In the genomic region with DNA sequence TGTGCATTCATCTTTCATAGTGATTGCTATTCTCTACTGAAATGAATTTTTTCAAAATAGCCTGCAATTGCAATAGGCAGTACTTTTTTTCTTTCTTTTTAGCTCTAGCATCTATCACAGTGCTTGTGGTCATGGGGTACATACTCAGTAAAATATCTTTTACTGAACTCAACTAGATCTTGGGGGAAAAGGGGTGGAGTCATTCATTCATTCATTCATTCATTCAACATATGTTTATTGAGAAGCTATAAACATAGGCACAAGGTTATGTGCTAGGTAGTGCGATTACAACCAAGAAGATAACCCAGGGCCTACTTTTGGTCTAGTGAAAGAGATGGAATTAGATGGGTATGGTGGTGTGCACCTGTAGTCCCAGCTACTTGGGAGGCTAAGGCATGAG, we compare ENCODE assay signal across 23 cellular contexts.
"Had no signal": no experiment of that assay in that cellular context is flagged by ENCODE, and none has a peak within 500 bp of the region (broad histone marks: within the 10 kb centered on the region; RNA-seq: fewer than 3 reads in every experiment).

No MANE protein-coding gene starts in this region.

- H3K27ac Mint-ChIP-seq: endodermal cell, memory B cell had no signal

- DNase-seq: activated CD4-positive, alpha-beta T cell treated with anti-CD3 and anti-CD28 coated beads, Interleukin-2, amount 50 U/mL, for 1 hour; activated CD4-positive, CD25-positive, alpha-beta regulatory T cell treated with anti-CD3 and anti-CD28 coated beads, Interleukin-2, amount 50 U/mL, for 72 hours; activated gamma-delta T cell treated with Interleukin-2 at 50 U/mL for 16 hours; adrenal gland; endodermal cell; heart right ventricle; islet precursor cell; left cardiac atrium; posterior cingulate gyrus; sigmoid colon; stimulated activated CD4-positive, alpha-beta T cell treated with anti-CD3 and anti-CD28 coated beads, Interleukin-15, amount 100 ng/mL, for 24 hours; transverse colon; uterus; WERI-Rb-1 had no signal

- H3K4me3 Mint-ChIP-seq: activated naive CD4-positive, alpha-beta T cell treated with anti-CD3 and anti-CD28 coated beads, Interleukin-2, amount 50 U/mL, for 24 hours; endodermal cell; memory B cell had no signal

- H3K36me3 ChIP-seq: adrenal gland, ascending aorta, sigmoid colon, transverse colon, uterus had no signal

- H3K4me1 ChIP-seq: uterus had no signal

- H3K27me3 ChIP-seq: adrenal gland, ascending aorta, heart right ventricle, sigmoid colon, transverse colon, uterus had no signal

- H3K27ac ChIP-seq: adrenal gland, ascending aorta, coronary artery, epithelial cell of prostate, heart right ventricle, sigmoid colon, transverse colon, uterus, WERI-Rb-1 had no signal

- H3K27me3 Mint-ChIP-seq: memory B cell; stimulated activated memory B cell treated with anti-CD40 and anti-IgM and Interleukin-4, amounts not matched to agents 10 μg/mL and 1 μg/mL and 100 μg/mL, for 72 hours had no signal

- H3K9me3 Mint-ChIP-seq: activated naive CD4-positive, alpha-beta T cell treated with anti-CD3 and anti-CD28 coated beads, Interleukin-2, amount 50 U/mL, for 24 hours; endodermal cell; memory B cell; stimulated activated memory B cell treated with anti-CD40 and anti-IgM and Interleukin-4, amounts not matched to agents 10 μg/mL and 1 μg/mL and 100 μg/mL, for 72 hours had no signal

- H3K9me3 ChIP-seq: adrenal gland, ascending aorta, heart right ventricle, sigmoid colon, transverse colon, uterus had no signal

- FAIRE-seq: bronchial epithelial cell, TTC549 had no signal

- ATAC-seq: heart right ventricle; left cardiac atrium; stimulated activated memory B cell treated with anti-CD40 and anti-IgM and Interleukin-4, amounts not matched to agents 10 μg/mL and 1 μg/mL and 100 μg/mL, for 72 hours had no signal

- H3K4me3 ChIP-seq: adrenal gland, heart right ventricle, sigmoid colon, smooth muscle cell, transverse colon, uterus had no signal
